11 cellular contexts compared by ENCODE assay signal in the genomic region with DNA sequence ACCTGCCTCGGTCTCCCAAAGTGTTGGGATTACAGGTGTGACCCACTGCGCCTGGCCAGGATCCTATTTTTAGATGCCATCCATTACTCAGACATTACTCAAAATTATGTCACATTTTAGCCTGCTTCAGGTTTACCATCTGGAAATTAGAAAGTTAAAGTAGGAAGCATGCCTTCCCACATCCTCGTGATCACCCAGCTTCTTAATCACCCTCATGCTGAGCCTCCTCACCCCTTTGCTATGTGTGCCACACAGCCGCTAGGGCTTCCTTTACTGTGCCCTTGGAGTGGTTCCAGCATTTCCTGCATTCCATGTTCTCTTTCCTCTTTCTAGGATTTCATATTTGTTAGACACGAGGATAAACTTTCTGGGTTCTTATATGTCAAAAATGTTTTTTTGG. TPM values are rescaled to one million over a fixed set of nuclear protein-coding genes. Genes with fewer than 3 reads are reported as not detected.
A peak's percentile ranks its signal among the peaks of the same experiment; 100 is the strongest.
DNase-seq lines count a peak whose midpoint lies in the region; ATAC-seq and TF ChIP-seq lines count a peak whose summit lies in the region.
"Had no signal": no experiment of that assay in that cellular context is flagged by ENCODE, and none has a peak within 500 bp of the region (broad histone marks: within the 10 kb centered on the region; RNA-seq: fewer than 3 reads in every experiment).

No MANE protein-coding gene starts in this region.

- no peaks in the 10 kb centered on the region for H3K9me2 ChIP-seq in HCT116 (ENCODE audit: insufficient read depth)

- peaks cover 96% of the 10 kb centered on the region for H3K79me2 ChIP-seq in HCT116 (ENCODE audit: insufficient read depth, low read length)

- H3K4me3 ChIP-seq in HCT116 (replicated peaks in 1 of 2; ENCODE audit: low read depth in 1 of 2, low read length in 2 of 2) (peak overlapping the region in 1 of 2 experiments; percentile 19; a peak in 1 of 4 replicates), SJCRH30 (no peak overlapping the region), fibroblast of pulmonary artery (replicated peaks; ENCODE audit: low read depth, low read length) (no peak overlapping the region), upper lobe of right lung (no peak overlapping the region)
- H3K4me3 ChIP-seq: suprapubic skin had no signal

- peak overlapping the region; percentile 79 for H3K9ac ChIP-seq in HCT116 (ENCODE audit: low read length)

- H3K27me3 ChIP-seq in HCT116 (ENCODE audit: insufficient read depth, low read length) (no peaks in the 10 kb centered on the region), SJCRH30 (no peaks in the 10 kb centered on the region), upper lobe of right lung (no peaks in the 10 kb centered on the region)
- H3K27me3 ChIP-seq: suprapubic skin had no signal

- peak; percentile 73 for DNase-seq in HCT116 (ENCODE audit: low read depth, low spot score)
- peak; percentile 73 to 78 for DNase-seq in SJCRH30
- peak; percentile 85 for DNase-seq in fibroblast of pulmonary artery (ENCODE audit: low read depth)
- no peak for DNase-seq in upper lobe of right lung
- no peak for DNase-seq in ureter (ENCODE audit: low spot score)
- no peak for DNase-seq in left cardiac atrium
- DNase-seq: hippocampal formation, natural killer cell, NCI-H2227 treated with DMSO at 0.1 percent for 48 hours had no signal

- peak; percentile 26; the same call in 1 of the 2 replicates for TF ChIP-seq RAD21 in HCT116 (IDR thresholded peaks at IDR 0.05; ENCODE audit: low read depth)

- H3K9me3 ChIP-seq in HCT116 (ENCODE audit: control insufficient read depth in 1 of 2, insufficient read depth in 1 of 2, low read depth in 1 of 2, low read length in 2 of 2) (no peaks in the 10 kb centered on the region), SJCRH30 (replicated peaks) (no peaks in the 10 kb centered on the region), upper lobe of right lung (no peaks in the 10 kb centered on the region)
- H3K9me3 ChIP-seq: suprapubic skin had no signal

- H3K4me1 ChIP-seq in HCT116 (ENCODE audit: control insufficient read depth in 1 of 2, insufficient read depth in 2 of 2, low read length in 2 of 2): peaks cover 68 to 97% of the 10 kb centered on the region in 2 experiments
- peaks cover 42% of the 10 kb centered on the region for H3K4me1 ChIP-seq in SJCRH30
- peaks cover 7% of the 10 kb centered on the region for H3K4me1 ChIP-seq in upper lobe of right lung

- peak overlapping the region; percentile 80 for H3K4me2 ChIP-seq in HCT116 (ENCODE audit: low read length)

- RAD21 ChIA-PET in HCT116 (lab: Charles Lee; ENCODE audit: low non-redundant PET in 1 of 2, low total read pairs in 2 of 2, uncharacterized antibody in 2 of 2, unreplicated experiment in 2 of 2): no interaction called here

- H3K27ac ChIP-seq in HCT116 (ENCODE audit: low read depth, low read length): peak overlapping the region; percentile 92
- no peak overlapping the region for H3K27ac ChIP-seq in SJCRH30
- no peak overlapping the region for H3K27ac ChIP-seq in upper lobe of right lung
- H3K27ac ChIP-seq: suprapubic skin had no signal

- POLR2A ChIA-PET in HCT116 (lab: Charles Lee): interaction anchor here (0.5 to 2.1 kb wide), 4 partner anchors 9 to 75 kb away, joined by 5 to 9 read pairs (median 6); a partner anchor contains a TSS

- CTCF ChIA-PET in HCT116 (lab: Charles Lee): interaction anchor here (0.5 to 1.4 kb wide), 2 partner anchors 9 to 19 kb away, joined by 3 to 8 read pairs; a partner anchor contains a TSS

- ATAC-seq in HCT116 (peak; percentile 43), upper lobe of right lung (peak; percentile 66), left cardiac atrium (no peak), HG02759 (IDR thresholded peaks at IDR 0.05; ENCODE audit: unreplicated experiment) (no peak)
- ATAC-seq: natural killer cell had no signal

- H4K20me1 ChIP-seq in HCT116 (ENCODE audit: insufficient read depth): no peaks in the 10 kb centered on the region

- intact Hi-C loops in HCT116 (cut with micrococcal nuclease): no loop called here
- intact Hi-C loops in upper lobe of right lung (cut with DNase I): no loop called here
- intact Hi-C loops in left cardiac atrium (cut with DNase I): no loop called here

- no peak for TF ChIP-seq POLR2A in HCT116 (IDR thresholded peaks at IDR 0.05; ENCODE audit: borderline replicate concordance, extremely low read depth, insufficient read depth, insufficient read length)

- no peak overlapping the region for H2AFZ ChIP-seq in HCT116 (ENCODE audit: low read depth, low read length, poor library complexity, severe bottlenecking)

- H3K36me3 ChIP-seq in HCT116 (ENCODE audit: control insufficient read depth in 1 of 2, insufficient read depth in 2 of 2, low read length in 2 of 2): peaks cover 0 to 12% of the 10 kb centered on the region in 2 experiments; a peak in 1 of 4 replicates
- no peaks in the 10 kb centered on the region for H3K36me3 ChIP-seq in SJCRH30
- no peaks in the 10 kb centered on the region for H3K36me3 ChIP-seq in upper lobe of right lung

- no TSS peak for BruUV-seq in HCT116 (replicated peaks; lab: Mats Ljungman, UMichigan)

- TF ChIP-seq CTCF in HCT116 (IDR thresholded peaks at IDR 0.05 in 2 of 3, conservative IDR thresholded peaks at IDR 0.05 in 1 of 3; ENCODE audit: borderline replicate concordance in 1 of 3, insufficient read depth in 1 of 3, low read depth in 2 of 3, low read length in 2 of 3): no peak
- TF ChIP-seq CTCF in fibroblast of pulmonary artery (IDR thresholded peaks at IDR 0.05; ENCODE audit: low read length, missing control alignments): no peak
- no peak for TF ChIP-seq CTCF in upper lobe of right lung (IDR thresholded peaks at IDR 0.05)

TF ChIP-seq in HCT116, 20 proteins besides CTCF, POLR2A, EP300 and RAD21:
- TF ChIP-seq CEBPB (IDR thresholded peaks at IDR 0.05; ENCODE audit: low read depth): no peak
- peak; percentile 65; the same call in 1 of the 2 replicates for TF ChIP-seq CBX3 (IDR thresholded peaks at IDR 0.05; ENCODE audit: low read depth)
- TF ChIP-seq POLR2AphosphoS5 (IDR thresholded peaks at IDR 0.05; ENCODE audit: low read depth, low read length): 0 out of 2 replicates have a peak, but pooled peaks have one; percentile 28
- TF ChIP-seq, protein P1, sequence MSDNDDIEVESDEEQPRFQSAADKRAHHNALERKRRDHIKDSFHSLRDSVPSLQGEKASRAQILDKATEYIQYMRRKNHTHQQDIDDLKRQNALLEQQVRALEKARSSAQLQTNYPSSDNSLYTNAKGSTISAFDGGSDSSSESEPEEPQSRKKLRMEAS (IDR thresholded peaks at IDR 0.05): peak; percentile 91
- no peak for TF ChIP-seq YY1 (IDR thresholded peaks at IDR 0.05; ENCODE audit: extremely low read depth, insufficient replicate concordance, low read depth, low read length)
- TF ChIP-seq, protein P2, sequence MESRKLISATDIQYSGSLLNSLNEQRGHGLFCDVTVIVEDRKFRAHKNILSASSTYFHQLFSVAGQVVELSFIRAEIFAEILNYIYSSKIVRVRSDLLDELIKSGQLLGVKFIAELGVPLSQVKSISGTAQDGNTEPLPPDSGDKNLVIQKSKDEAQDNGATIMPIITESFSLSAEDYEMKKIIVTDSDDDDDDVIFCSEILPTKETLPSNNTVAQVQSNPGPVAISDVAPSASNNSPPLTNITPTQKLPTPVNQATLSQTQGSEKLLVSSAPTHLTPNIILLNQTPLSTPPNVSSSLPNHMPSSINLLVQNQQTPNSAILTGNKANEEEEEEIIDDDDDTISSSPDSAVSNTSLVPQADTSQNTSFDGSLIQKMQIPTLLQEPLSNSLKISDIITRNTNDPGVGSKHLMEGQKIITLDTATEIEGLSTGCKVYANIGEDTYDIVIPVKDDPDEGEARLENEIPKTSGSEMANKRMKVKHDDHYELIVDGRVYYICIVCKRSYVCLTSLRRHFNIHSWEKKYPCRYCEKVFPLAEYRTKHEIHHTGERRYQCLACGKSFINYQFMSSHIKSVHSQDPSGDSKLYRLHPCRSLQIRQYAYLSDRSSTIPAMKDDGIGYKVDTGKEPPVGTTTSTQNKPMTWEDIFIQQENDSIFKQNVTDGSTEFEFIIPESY (IDR thresholded peaks at IDR 0.05; ENCODE audit: extremely low read depth, insufficient replicate concordance, low read length): no peak
- TF ChIP-seq JUND (IDR thresholded peaks at IDR 0.05): peak; percentile 83
- TF ChIP-seq ZNF274 (IDR thresholded peaks at IDR 0.05; ENCODE audit: low read depth, low read length): no peak
- no peak for TF ChIP-seq SRF (IDR thresholded peaks at IDR 0.05; ENCODE audit: low read depth)
- peak; percentile 19 for TF ChIP-seq TCF7L2 (IDR thresholded peaks at IDR 0.05; ENCODE audit: borderline replicate concordance, extremely low read depth, insufficient read depth, insufficient read length)
- peak; percentile 80 for TF ChIP-seq SP1 (IDR thresholded peaks at IDR 0.05; ENCODE audit: low read depth)
- TF ChIP-seq FOSL1 (IDR thresholded peaks at IDR 0.05; ENCODE audit: low read depth): peak; percentile 74
- no peak; the same call in 1 of the 2 replicates for TF ChIP-seq ELF1 (IDR thresholded peaks at IDR 0.05; ENCODE audit: borderline replicate concordance, low read depth)
- TF ChIP-seq EZH2 (IDR thresholded peaks at IDR 0.05): no peak
- TF ChIP-seq SIN3A (IDR thresholded peaks at IDR 0.05; ENCODE audit: low read depth): peak; percentile 74
- no peak for TF ChIP-seq EZH2phosphoT487 (IDR thresholded peaks at IDR 0.05; ENCODE audit: borderline replicate concordance)
TF ChIP-seq in HCT116: peak in this region for 8.

RNA-seq across cellular contexts. Expression of a gene that starts 9.3 kb away (rescaled TPM):
- total RNA-seq in HCT116 (2021; ENCODE audit: unreplicated experiment) (47.5 TPM), upper lobe of right lung (7.1 TPM), ureter (5.2 TPM), left cardiac atrium (1 to 10 TPM in 1 of 2 donors, under 1 TPM in 1; 0.50 to 1.0 TPM)
- 46.0 and 48.3 TPM in 2 replicates for polyA plus RNA-seq in HCT116 (2012)
- 15.1 TPM in 2 replicates for total RNA-seq in SJCRH30 (2014; rRNA removed; shearing (Covaris generic))

RNA-seq across cellular contexts. Expression of a gene that starts 45.3 kb away (rescaled TPM):
- total RNA-seq in HCT116 (2021; ENCODE audit: unreplicated experiment): 33.5 TPM
- polyA plus RNA-seq in HCT116 (2012): 29.3 and 36.6 TPM in 2 replicates
- total RNA-seq in SJCRH30 (2014; rRNA removed; shearing (Covaris generic)): 76.7 and 81.6 TPM in 2 replicates
- total RNA-seq in upper lobe of right lung: 27.4 TPM
- 29.9 TPM for total RNA-seq in ureter
- 10 to 100 TPM; 15.8 to 30.1 TPM for total RNA-seq in left cardiac atrium

RNA-seq across cellular contexts. Expression of a gene that starts 45.4 kb away (rescaled TPM):
- 61.3 TPM for total RNA-seq in HCT116 (2021; ENCODE audit: unreplicated experiment)
- polyA plus RNA-seq in HCT116 (2012): 34.5 and 41.1 TPM in 2 replicates
- total RNA-seq in SJCRH30 (2014; rRNA removed; shearing (Covaris generic)): 59.5 and 70.4 TPM in 2 replicates
- 34.9 TPM for total RNA-seq in upper lobe of right lung
- total RNA-seq in ureter: 61.6 TPM
- total RNA-seq in left cardiac atrium: 10 to 100 TPM; 22.1 to 39.6 TPM

Comparison
In these comparisons a context has a peak if more than half of its experiments do, and no peak if none do; other contexts are left out.
1. ATAC-seq: peak in HCT116 (single experiment) and upper lobe of right lung (single experiment); none in left cardiac atrium (0 of 2) and HG02759 (single experiment).
2. DNase-seq: peak in HCT116 (single experiment), SJCRH30 (2 of 2) and fibroblast of pulmonary artery (single experiment); none in upper lobe of right lung (single experiment), ureter (single experiment) and left cardiac atrium (single experiment).